30 cellular contexts compared by ENCODE assay signal in the genomic region with DNA sequence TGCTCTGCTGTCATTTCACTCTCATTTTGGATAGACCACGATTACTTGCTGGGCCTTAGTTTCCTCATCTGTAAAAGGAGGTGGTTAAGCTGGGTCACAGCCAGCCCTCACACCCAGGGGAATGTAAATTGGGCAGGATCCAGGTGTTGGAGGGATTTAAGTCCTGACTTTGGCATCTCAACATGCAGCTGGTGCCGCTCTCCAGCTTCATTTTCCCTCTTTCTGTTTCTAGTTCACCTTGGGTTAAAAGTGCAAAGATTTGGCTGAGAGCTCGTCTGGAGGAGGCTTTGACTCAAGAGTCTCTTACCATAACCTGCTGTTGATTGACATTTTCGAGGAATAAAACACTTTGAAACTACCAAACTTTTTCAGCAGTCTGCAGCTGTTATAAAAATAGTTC.
DNase-seq lines count a peak whose midpoint lies in the region; ATAC-seq and TF ChIP-seq lines count a peak whose summit lies in the region.
"Had no signal": no experiment of that assay in that cellular context is flagged by ENCODE, and none has a peak within 500 bp of the region (broad histone marks: within the 10 kb centered on the region; RNA-seq: fewer than 3 reads in every experiment).

No MANE protein-coding gene starts in this region.

- no peaks in the 10 kb centered on the region for H3K9me3 Mint-ChIP-seq in activated naive CD4-positive, alpha-beta T cell treated with anti-CD3 and anti-CD28 coated beads for 36 hours
- H3K9me3 Mint-ChIP-seq: CD4-positive, alpha-beta T cell had no signal

- intact Hi-C loops in left cardiac atrium (cut with DNase I) (no loop called here), thyroid gland (cut with DNase I) (no loop called here)
- intact Hi-C loops in activated naive CD4-positive, alpha-beta T cell treated with anti-CD3 and anti-CD28 coated beads for 36 hours (cut with micrococcal nuclease): no loop called here

- no peaks in the 10 kb centered on the region for H3K9me3 ChIP-seq in thyroid gland
- H3K9me3 ChIP-seq: A549, colonic mucosa, vagina had no signal

- H3K36me3 Mint-ChIP-seq in activated naive CD4-positive, alpha-beta T cell treated with anti-CD3 and anti-CD28 coated beads for 36 hours (ENCODE audit: low read depth): peaks cover 31% of the 10 kb centered on the region

- TF ChIP-seq POLR2A in thyroid gland (IDR thresholded peaks at IDR 0.05): no peak

- no peaks in the 10 kb centered on the region for H3K27me3 Mint-ChIP-seq in activated naive CD4-positive, alpha-beta T cell treated with anti-CD3 and anti-CD28 coated beads for 36 hours (ENCODE audit: low read depth)
- H3K27me3 Mint-ChIP-seq: CD4-positive, alpha-beta T cell; stimulated activated naive CD8-positive, alpha-beta T cell treated with anti-CD3 and anti-CD28 coated beads, Interleukin-15, amount 100 ng/mL, for 72 hours; T-helper 17 cell had no signal

- H3K4me3 Mint-ChIP-seq in activated naive CD4-positive, alpha-beta T cell treated with anti-CD3 and anti-CD28 coated beads for 36 hours: no peak overlapping the region
- H3K4me3 Mint-ChIP-seq: CD4-positive, alpha-beta T cell; immature natural killer cell; neural progenitor cell; stimulated activated naive CD8-positive, alpha-beta T cell treated with anti-CD3 and anti-CD28 coated beads, Interleukin-15, amount 100 ng/mL, for 72 hours; T-helper 17 cell had no signal

- ATAC-seq in left cardiac atrium (peak; percentile 57 to 65), GM18909 (IDR thresholded peaks at IDR 0.05; ENCODE audit: poor library complexity, unreplicated experiment) (no peak)
- ATAC-seq: A549; stimulated activated naive CD8-positive, alpha-beta T cell treated with anti-CD3 and anti-CD28 coated beads, Interleukin-15, amount 100 ng/mL, for 72 hours; T-helper 17 cell had no signal

- DNase-seq in NCI-H82 (lab: John Stamatoyannopoulos, UW): peak; percentile 10
- DNase-seq in NCI-H82 treated with DMSO at 0.1 percent for 48 hours (lab: John Stamatoyannopoulos, UW; ENCODE audit: unreplicated experiment): no peak
- peak; percentile 8 for DNase-seq in astrocyte of the cerebellum (ENCODE audit: low read depth)
- no peak for DNase-seq in left cardiac atrium
- DNase-seq in thyroid gland: peak; percentile 44 to 57
- no peak for DNase-seq in activated naive CD4-positive, alpha-beta T cell treated with anti-CD3 and anti-CD28 coated beads for 36 hours
- no peak for DNase-seq in LoVo (ENCODE audit: low spot score)
- DNase-seq: activated CD4-positive, alpha-beta T cell treated with anti-CD3 and anti-CD28 coated beads, Interleukin-2, amount 50 U/mL, for 48 hours; activated CD4-positive, CD25-positive, alpha-beta regulatory T cell treated with anti-CD3 and anti-CD28 coated beads, Interleukin-2, amount 50 U/mL, for 72 hours; activated CD8-positive, alpha-beta memory T cell treated with anti-CD3 and anti-CD28 coated beads, Interleukin-2, amount 50 U/mL, for 4 hours; activated naive CD4-positive, alpha-beta T cell; AML-193; CD4-positive, alpha-beta T cell; colonic mucosa; effector CD8-positive, alpha-beta T cell; HCEC 1CT; immature natural killer cell; Kasumi-1; NCI-H446 treated with DMSO at 0.1 percent for 48 hours; PC-9; SHP77; stimulated activated CD4-positive, alpha-beta T cell treated with anti-CD3 and anti-CD28 coated beads, Interleukin-2, amount 100 ng/mL, for 24 hours; stimulated activated CD8-positive, alpha-beta memory T cell treated with anti-CD3 and anti-CD28 coated beads, Interleukin-4, amount 100 ng/mL, for 48 hours; stimulated activated naive CD8-positive, alpha-beta T cell treated with anti-CD3 and anti-CD28 coated beads, Interleukin-15, amount 100 ng/mL, for 72 hours; T-helper 17 cell had no signal

- H3K27ac Mint-ChIP-seq in activated naive CD4-positive, alpha-beta T cell treated with anti-CD3 and anti-CD28 coated beads for 36 hours: no peak overlapping the region
- H3K27ac Mint-ChIP-seq: CD4-positive, alpha-beta T cell; immature natural killer cell; neural progenitor cell; stimulated activated naive CD8-positive, alpha-beta T cell treated with anti-CD3 and anti-CD28 coated beads, Interleukin-15, amount 100 ng/mL, for 72 hours; T-helper 17 cell had no signal

- in situ Hi-C loops in astrocyte of the cerebellum (cut with HindIII; ENCODE audit: low sequenced_read_pairs): no loop called here

- H3K36me3 ChIP-seq in thyroid gland: no peaks in the 10 kb centered on the region
- H3K36me3 ChIP-seq: colonic mucosa, neural progenitor cell had no signal

- H3K4me1 ChIP-seq in thyroid gland: peaks cover 8 to 10% of the 10 kb centered on the region in 2 donors
- H3K4me1 ChIP-seq: A549, colonic mucosa, neural progenitor cell, parathyroid adenoma, vagina had no signal

- H3K4me1 Mint-ChIP-seq in activated naive CD4-positive, alpha-beta T cell treated with anti-CD3 and anti-CD28 coated beads for 36 hours (ENCODE audit: low read depth): no peaks in the 10 kb centered on the region
- H3K4me1 Mint-ChIP-seq: immature natural killer cell; neural progenitor cell; stimulated activated naive CD8-positive, alpha-beta T cell treated with anti-CD3 and anti-CD28 coated beads, Interleukin-15, amount 100 ng/mL, for 72 hours; T-helper 17 cell had no signal

- no peak overlapping the region for H3K4me3 ChIP-seq in astrocyte of the cerebellum (ENCODE audit: low read depth, low read length)
- H3K4me3 ChIP-seq in thyroid gland (replicated peaks in 1 of 3): no peak overlapping the region
- H3K4me3 ChIP-seq: A549, colonic mucosa, neural progenitor cell, PC-9, vagina had no signal

- peak overlapping the region in 2 of 3 donors; percentile 28 to 35 for H3K27ac ChIP-seq in thyroid gland
- H3K27ac ChIP-seq: A549, colonic mucosa, neural progenitor cell, parathyroid adenoma, PC-9, vagina had no signal

- H3K27me3 ChIP-seq in thyroid gland: no peaks in the 10 kb centered on the region
- H3K27me3 ChIP-seq: colonic mucosa, neural progenitor cell, vagina had no signal

- CTCF ChIA-PET in activated naive CD4-positive, alpha-beta T cell treated with anti-CD3 and anti-CD28 coated beads for 36 hours (lab: Charles Lee): interaction anchor here (0.6 kb wide), 1 partner anchor 154 kb away, joined by 8 read pairs; no protein-coding TSS in a partner anchor

- WGBS in thyroid gland, 2 donors: 22 to 44% methylated on average over 4 of the region's 4 CpGs

- no peak for TF ChIP-seq CTCF in astrocyte of the cerebellum (IDR thresholded peaks at IDR 0.05; ENCODE audit: low read depth, low read length, missing control alignments)
- TF ChIP-seq CTCF in thyroid gland (IDR thresholded peaks at IDR 0.05): no peak

Comparison
In these comparisons a context has a peak if more than half of its experiments do, and no peak if none do; other contexts are left out.
1. DNase-seq: peak in NCI-H82 (single experiment), astrocyte of the cerebellum (single experiment) and thyroid gland (2 of 2); none in NCI-H82 treated with DMSO at 0.1 percent for 48 hours (single experiment), left cardiac atrium (single experiment), activated naive CD4-positive, alpha-beta T cell treated with anti-CD3 and anti-CD28 coated beads for 36 hours (single experiment) and LoVo (single experiment).